ENCODE assay signal across 8 cellular contexts in the genomic region with DNA sequence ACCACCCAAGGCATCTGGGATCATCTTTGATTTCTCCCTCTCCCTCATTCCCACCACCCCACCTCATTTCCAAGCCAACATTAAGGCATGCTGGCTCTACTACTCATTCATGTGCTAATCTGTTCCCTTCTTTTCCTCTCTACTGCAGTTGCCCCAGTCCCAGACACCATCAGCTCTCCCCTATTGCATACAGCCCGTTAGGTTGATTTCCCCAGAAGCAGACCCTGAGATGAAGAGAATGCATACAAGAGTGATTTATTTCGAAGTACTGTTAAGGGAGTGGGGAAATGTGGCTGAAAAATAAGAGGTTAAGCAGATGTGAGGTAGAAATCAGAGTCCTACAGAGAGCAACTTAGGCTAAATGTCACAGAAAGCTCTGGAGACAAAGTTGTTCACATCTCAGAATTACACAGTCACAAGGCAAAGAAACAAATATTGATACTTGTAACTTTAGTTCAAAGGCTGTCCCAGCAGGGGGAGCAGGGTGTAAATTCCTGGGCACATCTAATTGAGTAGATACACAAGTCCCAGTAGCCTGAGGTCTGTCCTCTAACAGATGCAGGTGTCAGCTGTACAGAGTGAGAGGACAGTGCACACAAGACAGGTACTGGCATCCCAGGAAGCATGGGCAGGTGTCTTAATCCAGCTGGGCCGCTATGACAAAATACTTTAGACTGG. TPM values are rescaled to one million over a fixed set of nuclear protein-coding genes. Genes with fewer than 3 reads are reported as not detected.
DNase-seq lines count a peak whose midpoint lies in the region; ATAC-seq and TF ChIP-seq lines count a peak whose summit lies in the region.

No MANE protein-coding gene starts in this region.

- no peaks in the 10 kb centered on the region for H3K9me3 ChIP-seq in hepatocyte (ENCODE audit: low read depth)

- CTCF ChIA-PET in RWPE1 (lab: Yijun Ruan, JAX), result no interaction called here

- H3K4me3 Mint-ChIP-seq in activated naive CD8-positive, alpha-beta T cell treated with anti-CD3 and anti-CD28 coated beads, Interleukin-2, amount 50 U/mL, for 24 hours, result no peak overlapping the region
- H3K4me3 Mint-ChIP-seq in activated T-helper 1 cell treated with anti-CD3 and anti-CD28 coated beads, Interleukin-12 subunit alpha, Interleukin-12 subunit beta, Interleukin-2, Interleukin-4 antibody, amounts not matched to agents 30 ng/mL and 10 ng/mL and 1 ng/mL, durations not matched to agents 14 hours and 24 hours and 36 hours, result no peak overlapping the region

- no peaks in the 10 kb centered on the region for H3K9me3 Mint-ChIP-seq in activated naive CD8-positive, alpha-beta T cell treated with anti-CD3 and anti-CD28 coated beads, Interleukin-2, amount 50 U/mL, for 24 hours
- H3K9me3 Mint-ChIP-seq in activated T-helper 1 cell treated with anti-CD3 and anti-CD28 coated beads, Interleukin-12 subunit alpha, Interleukin-12 subunit beta, Interleukin-2, Interleukin-4 antibody, amounts not matched to agents 30 ng/mL and 10 ng/mL and 1 ng/mL, durations not matched to agents 14 hours and 24 hours and 36 hours, result no peaks in the 10 kb centered on the region

- no peak overlapping the region for H3K27ac ChIP-seq in RWPE1
- peak overlapping the region; percentile 78 for H3K27ac ChIP-seq in hepatocyte
- H3K27ac ChIP-seq in coronary artery, result no peak overlapping the region

- peaks cover 7% of the 10 kb centered on the region for H3K4me1 ChIP-seq in hepatocyte (ENCODE audit: insufficient read depth)

- H3K36me3 ChIP-seq in hepatocyte (replicated peaks; ENCODE audit: insufficient read depth, low read depth), result no peaks in the 10 kb centered on the region

- ATAC-seq in HG02642 (IDR thresholded peaks at IDR 0.05; ENCODE audit: poor library complexity, unreplicated experiment) (peak; percentile 61), GM21786 (IDR thresholded peaks at IDR 0.05; ENCODE audit: unreplicated experiment) (no peak)
- ATAC-seq in activated naive CD8-positive, alpha-beta T cell treated with anti-CD3 and anti-CD28 coated beads, Interleukin-2, amount 50 U/mL, for 24 hours, result no peak

- peak overlapping the region; percentile 17 for H2AFZ ChIP-seq in hepatocyte

- H4K20me1 ChIP-seq in hepatocyte (ENCODE audit: insufficient read depth, poor library complexity, severe bottlenecking), result no peaks in the 10 kb centered on the region

- no peaks in the 10 kb centered on the region for H3K79me2 ChIP-seq in hepatocyte

- no peaks in the 10 kb centered on the region for H3K27me3 Mint-ChIP-seq in activated naive CD8-positive, alpha-beta T cell treated with anti-CD3 and anti-CD28 coated beads, Interleukin-2, amount 50 U/mL, for 24 hours
- H3K27me3 Mint-ChIP-seq in activated T-helper 1 cell treated with anti-CD3 and anti-CD28 coated beads, Interleukin-12 subunit alpha, Interleukin-12 subunit beta, Interleukin-2, Interleukin-4 antibody, amounts not matched to agents 30 ng/mL and 10 ng/mL and 1 ng/mL, durations not matched to agents 14 hours and 24 hours and 36 hours (ENCODE audit: insufficient read depth), result peaks cover 6% of the 10 kb centered on the region

- TF ChIP-seq CTCF in RWPE1 (conservative IDR thresholded peaks at IDR 0.05; ENCODE audit: low read depth) (0 out of 2 replicates have a peak, but pooled peaks have one; percentile 10), hepatocyte (IDR thresholded peaks at IDR 0.05; ENCODE audit: poor library complexity) (peak; percentile 40), coronary artery (IDR thresholded peaks at IDR 0.05) (no peak)

- no peak overlapping the region for H3K27ac Mint-ChIP-seq in activated naive CD8-positive, alpha-beta T cell treated with anti-CD3 and anti-CD28 coated beads, Interleukin-2, amount 50 U/mL, for 24 hours
- H3K27ac Mint-ChIP-seq in activated T-helper 1 cell treated with anti-CD3 and anti-CD28 coated beads, Interleukin-12 subunit alpha, Interleukin-12 subunit beta, Interleukin-2, Interleukin-4 antibody, amounts not matched to agents 30 ng/mL and 10 ng/mL and 1 ng/mL, durations not matched to agents 14 hours and 24 hours and 36 hours, result no peak overlapping the region

- POLR2A ChIA-PET in RWPE1 (lab: Yijun Ruan, JAX; ENCODE audit: low non-redundant PET), result no interaction called here

- no peaks in the 10 kb centered on the region for H3K9me2 ChIP-seq in hepatocyte (replicated peaks; ENCODE audit: insufficient read depth)

- H3K4me3 ChIP-seq in hepatocyte (no peak overlapping the region), coronary artery (no peak overlapping the region)

- WGBS in hepatocyte (ENCODE audit: low lambda C conversion rate, missing lambda C conversion rate), result 88% methylated on average over 3 of the region's 3 CpGs

- no peak overlapping the region for H3K4me2 ChIP-seq in hepatocyte

- H3K4me1 Mint-ChIP-seq in activated naive CD8-positive, alpha-beta T cell treated with anti-CD3 and anti-CD28 coated beads, Interleukin-2, amount 50 U/mL, for 24 hours, result no peaks in the 10 kb centered on the region
- no peaks in the 10 kb centered on the region for H3K4me1 Mint-ChIP-seq in activated T-helper 1 cell treated with anti-CD3 and anti-CD28 coated beads, Interleukin-12 subunit alpha, Interleukin-12 subunit beta, Interleukin-2, Interleukin-4 antibody, amounts not matched to agents 30 ng/mL and 10 ng/mL and 1 ng/mL, durations not matched to agents 14 hours and 24 hours and 36 hours (ENCODE audit: low read depth)

- DNase-seq in ELF-1 (ENCODE audit: low read depth, low spot score), result peak; percentile 22
- DNase-seq in RWPE1 (ENCODE audit: low spot score), result no peak
- peak; percentile 62 for DNase-seq in hepatocyte (ENCODE audit: low spot score)
- DNase-seq in coronary artery (ENCODE audit: low spot score), result no peak
- DNase-seq in activated naive CD8-positive, alpha-beta T cell treated with anti-CD3 and anti-CD28 coated beads, Interleukin-2, amount 50 U/mL, for 24 hours, result no peak
- no peak for DNase-seq in activated T-helper 1 cell treated with anti-CD3 and anti-CD28 coated beads, Interleukin-12 subunit alpha, Interleukin-12 subunit beta, Interleukin-2, Interleukin-4 antibody, amounts not matched to agents 30 ng/mL and 10 ng/mL and 1 ng/mL, durations not matched to agents 14 hours and 24 hours and 36 hours (ENCODE audit: low spot score)

- no peaks in the 10 kb centered on the region for H3K36me3 Mint-ChIP-seq in activated naive CD8-positive, alpha-beta T cell treated with anti-CD3 and anti-CD28 coated beads, Interleukin-2, amount 50 U/mL, for 24 hours (ENCODE audit: low read depth)
- no peaks in the 10 kb centered on the region for H3K36me3 Mint-ChIP-seq in activated T-helper 1 cell treated with anti-CD3 and anti-CD28 coated beads, Interleukin-12 subunit alpha, Interleukin-12 subunit beta, Interleukin-2, Interleukin-4 antibody, amounts not matched to agents 30 ng/mL and 10 ng/mL and 1 ng/mL, durations not matched to agents 14 hours and 24 hours and 36 hours (ENCODE audit: low read depth)

- intact Hi-C loops in activated T-helper 1 cell treated with anti-CD3 and anti-CD28 coated beads, Interleukin-12 subunit alpha, Interleukin-12 subunit beta, Interleukin-2, Interleukin-4 antibody, amounts not matched to agents 30 ng/mL and 10 ng/mL and 1 ng/mL, durations not matched to agents 14 hours and 24 hours and 36 hours (cut with micrococcal nuclease), result loop anchor here (1.0 kb wide), 1 partner anchor 641 kb away; no protein-coding TSS in a partner anchor

- no peaks in the 10 kb centered on the region for H3K27me3 ChIP-seq in hepatocyte

RNA-seq across cellular contexts. Expression of a gene that starts 20.9 kb away (rescaled TPM):
- 19.4 and 25.4 TPM in 2 replicates for total RNA-seq in hepatocyte
- polyA plus RNA-seq in hepatocyte, result 6.5 and 8.1 TPM in 2 replicates
- not detected in 2 replicates for total RNA-seq in activated T-helper 1 cell treated with anti-CD3 and anti-CD28 coated beads, Interleukin-12 subunit alpha, Interleukin-12 subunit beta, Interleukin-2, Interleukin-4 antibody, amounts not matched to agents 30 ng/mL and 10 ng/mL and 1 ng/mL, durations not matched to agents 14 hours and 24 hours and 36 hours

Comparison
In these comparisons a context has a peak if more than half of its experiments do, and no peak if none do; other contexts are left out.
1. DNase-seq: peak in ELF-1 (single experiment) and hepatocyte (single experiment); none in RWPE1 (single experiment), coronary artery (single experiment), activated naive CD8-positive, alpha-beta T cell treated with anti-CD3 and anti-CD28 coated beads, Interleukin-2, amount 50 U/mL, for 24 hours (single experiment) and activated T-helper 1 cell treated with anti-CD3 and anti-CD28 coated beads, Interleukin-12 subunit alpha, Interleukin-12 subunit beta, Interleukin-2, Interleukin-4 antibody, amounts not matched to agents 30 ng/mL and 10 ng/mL and 1 ng/mL, durations not matched to agents 14 hours and 24 hours and 36 hours (single experiment).
2. RNA of a gene that starts 20.9 kb away (total RNA-seq): 19.4 to 25.4 TPM in hepatocyte; not detected in activated T-helper 1 cell treated with anti-CD3 and anti-CD28 coated beads, Interleukin-12 subunit alpha, Interleukin-12 subunit beta, Interleukin-2, Interleukin-4 antibody, amounts not matched to agents 30 ng/mL and 10 ng/mL and 1 ng/mL, durations not matched to agents 14 hours and 24 hours and 36 hours; every median in the first group is over 10 times any median in the second.